Comparison of ENCODE assay signal across 8 cellular contexts in the genomic region with DNA sequence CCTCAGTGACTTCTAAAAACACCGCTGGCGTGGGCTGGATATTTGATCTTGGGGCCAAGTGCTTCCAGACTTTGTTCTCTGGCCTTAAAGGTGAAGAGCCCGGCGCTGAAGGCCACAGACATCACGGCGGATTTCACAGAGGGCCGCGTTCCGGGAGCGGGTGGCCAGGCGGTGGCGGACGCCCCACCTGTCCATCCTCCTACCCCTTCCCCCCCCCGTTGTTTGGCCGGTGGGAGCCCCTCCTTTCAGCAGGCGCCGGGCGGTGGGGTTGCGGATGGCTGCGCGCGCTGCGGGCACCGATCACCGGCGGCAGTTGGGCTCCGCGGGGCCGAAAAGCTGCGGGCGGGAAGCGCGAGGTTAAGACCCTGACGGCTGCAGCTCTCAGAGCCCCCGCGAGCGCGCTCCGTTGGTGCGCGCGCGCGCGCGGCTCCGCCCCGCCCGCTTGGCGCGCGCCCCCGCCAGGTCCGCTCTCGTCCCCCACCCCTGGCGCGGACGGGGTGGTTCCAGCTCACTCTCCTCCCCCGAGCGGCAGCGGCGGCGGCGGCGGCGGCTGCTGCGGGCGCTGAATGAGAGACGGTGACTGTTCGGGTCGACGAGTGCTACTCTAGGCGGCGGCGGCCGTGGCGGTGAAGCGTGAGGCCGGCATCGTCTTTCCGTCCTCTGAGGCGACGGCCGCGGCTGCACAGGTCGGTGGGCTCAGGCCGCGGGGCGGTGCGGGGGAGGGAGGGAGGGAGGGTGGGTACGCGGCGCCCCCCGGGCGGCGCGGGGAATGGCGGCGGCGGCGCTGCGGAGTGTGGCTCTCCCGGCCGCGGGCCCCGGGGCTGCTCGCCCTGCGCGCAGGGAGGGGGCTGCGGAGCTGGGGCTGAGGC.
DNase-seq lines count a peak whose midpoint lies in the region; ATAC-seq and TF ChIP-seq lines count a peak whose summit lies in the region.

Gene RALGPS2 (plus strand): TSS at position 511 of the 869 bp plus-strand sequence. CDS start 51,521 bp downstream, outside the sequence.

- peak within 1 kb of the TSS; percentile 71 to 77 for H3K4me3 Mint-ChIP-seq in effector memory CD8-positive, alpha-beta T cell

- H3K9me3 Mint-ChIP-seq in effector memory CD8-positive, alpha-beta T cell = no peaks in the 10 kb centered on the region

- ATAC-seq in HG03159 (IDR thresholded peaks at IDR 0.05; ENCODE audit: unreplicated experiment) = peak; percentile 61
- peak; percentile 79 for ATAC-seq in effector memory CD8-positive, alpha-beta T cell (replicated peaks)

- DNase-seq in AG09309 (ENCODE audit: low read depth) (no peak), NCI-H69 (lab: John Stamatoyannopoulos, UW) (peak; percentile 82), medulla oblongata (ENCODE audit: extremely low spot score) (peak; percentile 75)
- DNase-seq in activated CD8-positive, alpha-beta memory T cell treated with anti-CD3 and anti-CD28 coated beads for 48 hours (ENCODE audit: low read depth in 2 of 3, low spot score in 2 of 3) = peak in 2 of 3 experiments; percentile 3 to 12
- peak in 2 of 3 experiments; percentile 33 to 43 for DNase-seq in effector memory CD8-positive, alpha-beta T cell
- peak; percentile 39 for DNase-seq in stimulated activated CD8-positive, alpha-beta memory T cell treated with anti-CD3 and anti-CD28 coated beads, Interleukin-12 subunit alpha, Interleukin-12 subunit beta, amount 100 ng/mL, for 1 hour (ENCODE audit: low read depth)

- no peaks in the 10 kb centered on the region for H3K36me3 Mint-ChIP-seq in effector memory CD8-positive, alpha-beta T cell (ENCODE audit: insufficient read depth)

- H3K27ac Mint-ChIP-seq in effector memory CD8-positive, alpha-beta T cell = peak within 1 kb of the TSS in 1 of 2 donors; percentile 76

- H3K27me3 Mint-ChIP-seq in effector memory CD8-positive, alpha-beta T cell = peaks cover 34 to 35% of the 10 kb centered on the region in 2 donors

- in situ Hi-C loops in GM18951 (cut with MboI; ENCODE audit: low sequenced_read_pairs, unreplicated experiment) = loop anchor here (25.0 kb wide), 1 partner anchor 188 kb away; no protein-coding TSS in a partner anchor

- H3K4me3 ChIP-seq in AG09309 (ENCODE audit: control insufficient read depth, low read depth, low read length) = peak within 1 kb of the TSS; percentile 90

- peaks cover 7 to 9% of the 10 kb centered on the region in 2 donors for H3K4me1 Mint-ChIP-seq in effector memory CD8-positive, alpha-beta T cell (ENCODE audit: low read depth in 2 of 2)

- TF ChIP-seq CTCF in AG09309 (IDR thresholded peaks at IDR 0.05; ENCODE audit: control insufficient read depth, insufficient read depth, low read depth, low read length, missing control alignments) = no peak

- TF ChIP-seq POLR2A in GM18951 (IDR thresholded peaks at IDR 0.05; ENCODE audit: extremely low read depth, insufficient read depth, insufficient read length) = peak; percentile 46
